1 cellular context compared by ENCODE assay signal in genomic region chr22:20112623-20113511, GRCh38.
A peak's percentile ranks its signal among the peaks of the same experiment; 100 is the strongest.
TF ChIP-seq lines count a peak whose summit lies in the region.

No MANE protein-coding gene starts in this region.

TF ChIP-seq in endothelial cell of umbilical vein, 7 proteins besides CTCF, POLR2A, EP300 and RAD21:
- no peak for TF ChIP-seq MYC (IDR thresholded peaks at IDR 0.05; ENCODE audit: low read depth, low read length)
- peak; percentile 52 for TF ChIP-seq POLR2AphosphoS5 (IDR thresholded peaks at IDR 0.05; ENCODE audit: insufficient read depth, low read depth, low read length)
- no peak for TF ChIP-seq MAX (IDR thresholded peaks at IDR 0.05; ENCODE audit: insufficient read depth, insufficient read length)
- TF ChIP-seq FOS (IDR thresholded peaks at IDR 0.05; ENCODE audit: borderline replicate concordance, insufficient read depth, low read length): no peak
- no peak for TF ChIP-seq EZH2 (IDR thresholded peaks at IDR 0.05; ENCODE audit: borderline replicate concordance, low read depth, low read length, severe bottlenecking)
- no peak for TF ChIP-seq GATA2 (IDR thresholded peaks at IDR 0.05; ENCODE audit: insufficient read depth, insufficient read length, low read depth, low read length)
